Comparison of ENCODE assay signal across 1 cellular context in genomic region chr4:187782425-187782824, GRCh38.
TF ChIP-seq lines count a peak whose summit lies in the region.

No MANE protein-coding gene starts in this region.

TF ChIP-seq in WTC11, 78 proteins besides CTCF, POLR2A, EP300 and RAD21 (continued from another document):
- TF ChIP-seq ZNF532 (CRISPR knock-in tag; IDR thresholded peaks at IDR 0.05; ENCODE audit: borderline replicate concordance) (no peak), JUN (CRISPR knock-in tag; IDR thresholded peaks at IDR 0.05) (no peak), IRF1 (CRISPR knock-in tag; IDR thresholded peaks at IDR 0.05) (no peak), NFATC4 (CRISPR knock-in tag; IDR thresholded peaks at IDR 0.05) (no peak)
